Comparison of ENCODE assay signal across 22 cellular contexts in genomic region chr5:175564716-175565115, GRCh38.
"Had no signal": no experiment of that assay in that cellular context is flagged by ENCODE, and none has a peak within 500 bp of the region (broad histone marks: within the 10 kb centered on the region; RNA-seq: fewer than 3 reads in every experiment).

No MANE protein-coding gene starts in this region.

- DNase-seq: stimulated activated CD4-positive, alpha-beta T cell treated with anti-CD3 and anti-CD28 coated beads, Interleukin-2, amount 100 ng/mL, for 48 hours; stimulated activated CD4-positive, alpha-beta T cell treated with anti-CD3 and anti-CD28 coated beads, Interleukin-4, amount 100 ng/mL, for 1 hour; stimulated activated CD4-positive, alpha-beta T cell treated with anti-CD3 and anti-CD28 coated beads, Interleukin-4, amount 100 ng/mL, for 24 hours; stimulated activated CD4-positive, alpha-beta T cell treated with anti-CD3 and anti-CD28 coated beads, Interleukin-4, amount 100 ng/mL, for 4 hours; stimulated activated CD8-positive, alpha-beta memory T cell treated with anti-CD3 and anti-CD28 coated beads, Interleukin-4, amount 100 ng/mL, for 48 hours; stimulated activated naive B cell treated with anti-CD40 and anti-IgM and Interleukin-4, amounts not matched to agents 10 μg/mL and 1 μg/mL and 100 μg/mL, for 72 hours; stimulated activated naive CD4-positive, alpha-beta T cell; stimulated activated naive CD4-positive, alpha-beta T cell treated with Interleukin-2 at 50 U/mL for 16 hours; stimulated activated naive CD8-positive, alpha-beta T cell treated with anti-CD3 and anti-CD28 coated beads, Interleukin-15, amount 100 ng/mL, for 72 hours; stimulated activated naive CD8-positive, alpha-beta T cell treated with anti-CD3 and anti-CD28 coated beads, Interleukin-15, Interleukin-2, amounts not matched to agents 100 U/mL and 50 U/mL, for 24 hours; stomach; substantia nigra; testis; thyroid gland; tibial artery; transverse colon; trophoblast cell; upper lobe of left lung; upper lobe of right lung; uterus had no signal

- ATAC-seq: stimulated activated effector memory CD8-positive, alpha-beta T cell treated with anti-CD3 and anti-CD28 coated beads, Interleukin-12 subunit alpha, Interleukin-12 subunit beta, amount 100 ng/mL, for 72 hours; stimulated activated memory B cell treated with anti-CD40 and anti-IgM and Interleukin-4, amounts not matched to agents 10 μg/mL and 1 μg/mL and 100 μg/mL, for 72 hours; stimulated activated naive B cell treated with anti-CD40 and anti-IgM and Interleukin-4, amounts not matched to agents 10 μg/mL and 1 μg/mL and 100 μg/mL, for 72 hours; stimulated activated naive CD8-positive, alpha-beta T cell treated with anti-CD3 and anti-CD28 coated beads, Interleukin-15, amount 100 ng/mL, for 72 hours; stimulated activated naive CD8-positive, alpha-beta T cell treated with anti-CD3 and anti-CD28 coated beads, Interleukin-15, Interleukin-2, amounts not matched to agents 100 U/mL and 50 U/mL, for 24 hours; upper lobe of right lung had no signal
